16 cellular contexts compared by ENCODE assay signal in the genomic region with DNA sequence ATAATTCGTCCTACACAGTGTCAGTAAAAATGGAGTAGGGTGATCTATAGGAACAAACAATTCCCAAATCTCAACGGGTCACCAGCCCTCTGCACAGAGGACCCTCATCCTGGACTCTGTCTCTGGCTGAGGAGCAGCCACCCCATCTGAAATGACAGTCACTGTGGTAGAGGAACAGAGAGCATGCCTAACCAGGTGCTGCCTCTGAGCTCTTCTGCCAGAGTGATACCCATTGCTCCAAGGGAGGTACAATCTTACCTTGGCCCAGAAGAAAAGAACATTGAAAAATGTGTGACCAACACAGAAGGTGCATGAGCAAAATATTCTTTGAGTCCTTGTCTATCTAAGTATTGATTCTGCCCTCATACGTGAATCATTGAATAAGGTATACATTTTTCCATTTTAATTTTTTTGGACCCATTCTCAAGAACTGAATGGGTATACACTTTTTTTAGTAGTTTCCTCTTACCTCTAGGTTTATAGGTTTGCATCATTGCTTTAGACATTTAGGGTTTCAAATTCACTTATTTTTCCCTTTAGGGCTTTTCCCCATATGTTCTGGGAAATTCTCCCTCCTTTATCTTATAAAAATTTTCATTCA. TPM values are rescaled to one million over a fixed set of nuclear protein-coding genes. Genes with fewer than 3 reads are reported as not detected.
DNase-seq lines count a peak whose midpoint lies in the region; ATAC-seq lines count a peak whose summit lies in the region.
"Had no signal": no experiment of that assay in that cellular context is flagged by ENCODE, and none has a peak within 500 bp of the region (broad histone marks: within the 10 kb centered on the region; RNA-seq: fewer than 3 reads in every experiment).

No MANE protein-coding gene starts in this region.

- peak; percentile 72 for ATAC-seq in GM18867 (IDR thresholded peaks at IDR 0.05; ENCODE audit: unreplicated experiment)
- peak; percentile 58 for ATAC-seq in GM19468 (IDR thresholded peaks at IDR 0.05; ENCODE audit: extremely low read depth, unreplicated experiment)
- peak; percentile 62 for ATAC-seq in HG03378 (IDR thresholded peaks at IDR 0.05; ENCODE audit: unreplicated experiment)
- ATAC-seq in activated naive CD8-positive, alpha-beta T cell treated with anti-CD3 and anti-CD28 coated beads, Interleukin-2, amount 50 U/mL, for 24 hours, result peak; percentile 70
- ATAC-seq: left cardiac atrium, sciatic nerve had no signal

- H3K4me3 Mint-ChIP-seq in activated naive CD8-positive, alpha-beta T cell treated with anti-CD3 and anti-CD28 coated beads, Interleukin-2, amount 50 U/mL, for 24 hours, result peak overlapping the region; percentile 58
- H3K4me3 Mint-ChIP-seq: nephron progenitor cell had no signal

- no peaks in the 10 kb centered on the region for H3K27me3 Mint-ChIP-seq in activated naive CD8-positive, alpha-beta T cell treated with anti-CD3 and anti-CD28 coated beads, Interleukin-2, amount 50 U/mL, for 24 hours

- H3K4me1 Mint-ChIP-seq in activated naive CD8-positive, alpha-beta T cell treated with anti-CD3 and anti-CD28 coated beads, Interleukin-2, amount 50 U/mL, for 24 hours, result peaks cover 61% of the 10 kb centered on the region
- H3K4me1 Mint-ChIP-seq: nephron progenitor cell had no signal

- no peak for DNase-seq in activated naive CD8-positive, alpha-beta T cell treated with anti-CD3 and anti-CD28 coated beads, Interleukin-2, amount 50 U/mL, for 24 hours
- no peak for DNase-seq in NCI-H1417 treated with DMSO at 0.1 percent for 48 hours (lab: John Stamatoyannopoulos, UW)
- no peak for DNase-seq in cerebellar cortex (ENCODE audit: low spot score)
- no peak for DNase-seq in HT-29 (ENCODE audit: low spot score)
- DNase-seq: brain microvascular endothelial cell; effector memory CD4-positive, alpha-beta T cell; left cardiac atrium; MV-4-11; NCI-H2171; nephron progenitor cell; RPMI8226; T1000 had no signal

- H3K36me3 Mint-ChIP-seq in activated naive CD8-positive, alpha-beta T cell treated with anti-CD3 and anti-CD28 coated beads, Interleukin-2, amount 50 U/mL, for 24 hours (ENCODE audit: low read depth), result peaks cover 75% of the 10 kb centered on the region

- peak overlapping the region; percentile 89 for H3K27ac Mint-ChIP-seq in activated naive CD8-positive, alpha-beta T cell treated with anti-CD3 and anti-CD28 coated beads, Interleukin-2, amount 50 U/mL, for 24 hours
- H3K27ac Mint-ChIP-seq: nephron progenitor cell had no signal

- peaks cover 11% of the 10 kb centered on the region for H3K9me3 Mint-ChIP-seq in activated naive CD8-positive, alpha-beta T cell treated with anti-CD3 and anti-CD28 coated beads, Interleukin-2, amount 50 U/mL, for 24 hours

RNA-seq across cellular contexts. Expression of a gene that starts 8.7 kb away (rescaled TPM):
- total RNA-seq in HT-29 (2014; rRNA removed; shearing (Covaris generic)), result not detected in 2 replicates

RNA-seq across cellular contexts. Expression of a gene that starts 14.4 kb away (rescaled TPM):
- 10.0 and 11.9 TPM in 2 replicates for total RNA-seq in HT-29 (2014; rRNA removed; shearing (Covaris generic))
